Comparison of ENCODE assay signal across 20 cellular contexts in the genomic region with DNA sequence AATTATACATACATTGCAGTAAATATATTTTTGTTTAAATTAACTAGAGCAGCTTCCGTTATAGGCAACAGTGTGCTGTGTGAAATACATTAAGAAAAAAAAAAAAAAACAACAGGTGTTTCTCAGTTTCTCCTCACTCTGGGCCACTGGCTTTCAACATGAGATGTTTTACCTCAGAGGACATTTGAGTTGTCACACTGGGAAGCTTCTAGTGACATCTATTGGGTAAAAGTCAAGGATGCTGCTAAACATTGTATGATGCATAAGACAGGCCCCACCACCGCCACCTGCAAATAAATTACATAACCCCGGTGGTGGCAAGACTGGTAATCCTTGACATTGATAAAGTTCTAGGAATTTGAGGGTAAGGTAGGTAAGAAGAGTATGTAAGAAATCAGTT.
DNase-seq lines count a peak whose midpoint lies in the region; ATAC-seq and TF ChIP-seq lines count a peak whose summit lies in the region.
"Had no signal": no experiment of that assay in that cellular context is flagged by ENCODE, and none has a peak within 500 bp of the region (broad histone marks: within the 10 kb centered on the region; RNA-seq: fewer than 3 reads in every experiment).

No MANE protein-coding gene starts in this region.

- H3K9me3 ChIP-seq in OCI-LY3 (ENCODE audit: insufficient read depth, low read length), result no peaks in the 10 kb centered on the region
- no peaks in the 10 kb centered on the region for H3K9me3 ChIP-seq in mammary epithelial cell (replicated peaks; ENCODE audit: insufficient read depth, low read length)
- H3K9me3 ChIP-seq: A549, Caco-2, HAP-1 had no signal

- no peak overlapping the region for H2AFZ ChIP-seq in OCI-LY3 (ENCODE audit: low read depth, low read length)
- H2AFZ ChIP-seq in mammary epithelial cell (ENCODE audit: low read depth, low read length), result no peak overlapping the region
- H2AFZ ChIP-seq: GM23248 had no signal

- dilution Hi-C loops in mammary epithelial cell (cut with HindIII; ENCODE audit: low sequenced_read_pairs), result no loop called here

- H3K79me2 ChIP-seq in OCI-LY3 (ENCODE audit: low read length) (no peaks in the 10 kb centered on the region), mammary epithelial cell (ENCODE audit: insufficient read depth, low read length) (no peaks in the 10 kb centered on the region)

- BruUV-seq in mammary epithelial cell (replicated peaks; lab: Mats Ljungman, UMichigan), result no TSS peak

- CTCF ChIA-PET in GM10248 (lab: Yijun Ruan, JAX), result interaction anchor here (1.0 to 1.5 kb wide), 3 partner anchors 9 to 29 kb away, joined by 3 read pairs; no protein-coding TSS in a partner anchor
- CTCF ChIA-PET in mammary epithelial cell (lab: Charles Lee; ENCODE audit: low non-redundant PET), result no interaction called here

- H3K27ac ChIP-seq in OCI-LY3 (ENCODE audit: low read length) (no peak overlapping the region), mammary epithelial cell (ENCODE audit: insufficient read depth, low read depth, low read length) (no peak overlapping the region)
- H3K27ac ChIP-seq: 22Rv1, A549, C4-2B, GM23248, HL-60 had no signal

- no peak for ATAC-seq in HG02798 (IDR thresholded peaks at IDR 0.05; ENCODE audit: poor library complexity, unreplicated experiment)
- ATAC-seq: A549, K562 had no signal

- H3K36me3 ChIP-seq in OCI-LY3 (replicated peaks; ENCODE audit: low read depth, low read length) (no peaks in the 10 kb centered on the region), mammary epithelial cell (ENCODE audit: insufficient read depth, low read length) (no peaks in the 10 kb centered on the region)
- H3K36me3 ChIP-seq: HAP-1 had no signal

- WGBS in mammary epithelial cell (ENCODE audit: low coverage, missing lambda C conversion rate), result 78% methylated on average over 3 of the region's 3 CpGs

- no peak overlapping the region for H3K4me2 ChIP-seq in OCI-LY3 (ENCODE audit: low read length)
- H3K4me2 ChIP-seq in mammary epithelial cell (ENCODE audit: insufficient read depth, low read depth, low read length), result no peak overlapping the region
- H3K4me2 ChIP-seq: A549 had no signal

- H3K4me1 ChIP-seq in OCI-LY3 (ENCODE audit: low read length), result no peaks in the 10 kb centered on the region
- no peaks in the 10 kb centered on the region for H3K4me1 ChIP-seq in mammary epithelial cell (ENCODE audit: insufficient read depth, low read length)
- H3K4me1 ChIP-seq: A549, Caco-2, HAP-1 had no signal

- peak; percentile 24 for TF ChIP-seq CTCF in OCI-LY3 (IDR thresholded peaks at IDR 0.05; ENCODE audit: low read depth, low read length)
- TF ChIP-seq CTCF in GM10248 (IDR thresholded peaks at IDR 0.05; ENCODE audit: control extremely low read depth, extremely low read depth, low read depth, missing control alignments), result no peak
- no peak for TF ChIP-seq CTCF in mammary epithelial cell (conservative IDR thresholded peaks at IDR 0.05 in 1 of 2, IDR thresholded peaks at IDR 0.05 in 1 of 2; ENCODE audit: extremely low read depth in 1 of 2, insufficient read depth in 1 of 2, low read depth in 1 of 2, low read length in 2 of 2)

- no peak overlapping the region for H3K9ac ChIP-seq in OCI-LY3 (ENCODE audit: low read length)
- H3K9ac ChIP-seq in mammary epithelial cell (ENCODE audit: insufficient read depth, low read length), result no peak overlapping the region
- H3K9ac ChIP-seq: GM23248 had no signal

- POLR2A ChIA-PET in GM10248 (lab: Yijun Ruan, JAX), result no interaction called here

- H4K20me1 ChIP-seq in OCI-LY3 (ENCODE audit: insufficient read depth, low read length) (no peaks in the 10 kb centered on the region), mammary epithelial cell (ENCODE audit: insufficient read depth, low read length) (no peaks in the 10 kb centered on the region)

- H3K4me3 ChIP-seq in OCI-LY3 (ENCODE audit: low read length) (no peak overlapping the region), mammary epithelial cell (replicated peaks in 1 of 3; ENCODE audit: insufficient read depth in 1 of 3, low read depth in 2 of 3, low read length in 3 of 3) (no peak overlapping the region)
- H3K4me3 ChIP-seq: A549, GM23248, HAP-1, K562 had no signal

- DNase-seq in DMS53 (lab: John Stamatoyannopoulos, UW) (peak; percentile 1), DMS53 treated with DMSO at 0.1 percent for 48 hours (lab: John Stamatoyannopoulos, UW; ENCODE audit: unreplicated experiment) (no peak), NAMALWA (ENCODE audit: low spot score) (peak; percentile 3), GM10248 (ENCODE audit: extremely low spot score) (no peak), mammary epithelial cell (no peak)
- DNase-seq: AML-193; Caco-2; CD4-positive, alpha-beta T cell; DMS79 treated with DMSO at 0.1 percent for 48 hours; EL; GM23248; IMR-90 had no signal

- H3K27me3 ChIP-seq in OCI-LY3 (ENCODE audit: low read depth, low read length) (no peaks in the 10 kb centered on the region), mammary epithelial cell (ENCODE audit: insufficient read depth, low read length) (no peaks in the 10 kb centered on the region)

- in situ Hi-C loops in mammary epithelial cell (cut with MboI; ENCODE audit: low sequenced_read_pairs in 2 of 2), result no loop called here

- intact Hi-C loops in mammary epithelial cell (cut with micrococcal nuclease), result no loop called here

Comparison
In these comparisons a context has a peak if more than half of its experiments do, and no peak if none do; other contexts are left out.
1. DNase-seq: peak in DMS53 (single experiment) and NAMALWA (single experiment); none in DMS53 treated with DMSO at 0.1 percent for 48 hours (single experiment), GM10248 (single experiment) and mammary epithelial cell (single experiment).